ENCODE assay signal across 15 cellular contexts in the genomic region with DNA sequence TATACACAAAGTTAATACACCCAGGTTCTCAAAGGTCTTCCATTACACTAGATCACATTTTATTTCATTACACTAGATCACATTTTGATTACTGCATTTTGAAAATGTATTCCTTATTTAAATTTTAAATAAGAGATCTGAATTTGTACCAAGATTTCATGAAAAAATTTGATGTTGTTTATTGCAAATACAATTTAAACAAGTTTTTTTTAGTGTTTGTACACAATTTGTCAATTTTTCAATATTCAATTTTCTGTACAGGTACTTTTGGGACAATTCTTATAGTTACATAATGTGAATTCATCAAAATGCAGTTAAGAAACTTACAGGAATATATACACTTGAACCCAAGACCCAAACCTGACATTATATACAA.
"Had no signal": no experiment of that assay in that cellular context is flagged by ENCODE, and none has a peak within 500 bp of the region (broad histone marks: within the 10 kb centered on the region; RNA-seq: fewer than 3 reads in every experiment).

No MANE protein-coding gene starts in this region.

- H3K27me3 Mint-ChIP-seq: activated CD4-positive, alpha-beta memory T cell treated with anti-CD3 and anti-CD28 coated beads, Interleukin-2, amount 10 ng/mL, durations not matched to agents 7 days and 5 days; activated CD4-positive, alpha-beta T cell treated with anti-CD3 and anti-CD28 coated beads for 36 hours; activated T-helper 17 cell treated with anti-CD3 and anti-CD28 coated beads, Interleukin-2, amount 50 U/mL, for 72 hours; central memory CD8-positive, alpha-beta T cell; effector memory CD8-positive, alpha-beta T cell; naive thymus-derived CD8-positive, alpha-beta T cell; stimulated activated naive CD8-positive, alpha-beta T cell treated with anti-CD3 and anti-CD28 coated beads, Interleukin-15, Interleukin-2, amounts not matched to agents 100 ng/mL and 50 ng/mL, for 24 hours had no signal

- H3K27me3 ChIP-seq: body of pancreas had no signal

- H3K27ac ChIP-seq: VCaP had no signal

- H3K9me3 Mint-ChIP-seq: activated CD4-positive, alpha-beta memory T cell treated with anti-CD3 and anti-CD28 coated beads, Interleukin-2, amount 10 ng/mL, durations not matched to agents 7 days and 5 days; activated naive CD4-positive, alpha-beta T cell treated with anti-CD3 and anti-CD28 coated beads, Interleukin-2, amount 10 ng/mL, durations not matched to agents 7 days and 5 days; activated T-helper 17 cell treated with anti-CD3 and anti-CD28 coated beads, Interleukin-2, amount 50 U/mL, for 72 hours; central memory CD8-positive, alpha-beta T cell; effector memory CD8-positive, alpha-beta T cell; naive thymus-derived CD8-positive, alpha-beta T cell; stimulated activated naive CD8-positive, alpha-beta T cell treated with anti-CD3 and anti-CD28 coated beads, Interleukin-15, Interleukin-2, amounts not matched to agents 100 ng/mL and 50 ng/mL, for 24 hours had no signal

- DNase-seq: activated CD4-positive, alpha-beta memory T cell treated with anti-CD3 and anti-CD28 coated beads, Interleukin-2, amount 10 ng/mL, durations not matched to agents 7 days and 5 days; activated CD4-positive, alpha-beta T cell treated with anti-CD3 and anti-CD28 coated beads for 36 hours; activated naive CD4-positive, alpha-beta T cell treated with anti-CD3 and anti-CD28 coated beads, Interleukin-2, amount 10 ng/mL, durations not matched to agents 7 days and 5 days; body of pancreas; effector memory CD8-positive, alpha-beta T cell; erythroblast; naive thymus-derived CD8-positive, alpha-beta T cell; stimulated activated CD4-positive, alpha-beta T cell treated with anti-CD3 and anti-CD28 coated beads, Interleukin-4, amount 100 ng/mL, for 1 hour; stimulated activated CD8-positive, alpha-beta memory T cell treated with anti-CD3 and anti-CD28 coated beads, Interleukin-4, amount 100 ng/mL, for 48 hours; T-helper 9 cell had no signal

- ATAC-seq: activated T-helper 17 cell treated with anti-CD3 and anti-CD28 coated beads, Interleukin-2, amount 50 U/mL, for 72 hours; effector memory CD8-positive, alpha-beta T cell; naive thymus-derived CD8-positive, alpha-beta T cell had no signal

- H3K9me3 ChIP-seq: body of pancreas had no signal

- H3K27ac Mint-ChIP-seq: activated CD4-positive, alpha-beta memory T cell treated with anti-CD3 and anti-CD28 coated beads, Interleukin-2, amount 10 ng/mL, durations not matched to agents 7 days and 5 days; activated naive CD4-positive, alpha-beta T cell treated with anti-CD3 and anti-CD28 coated beads, Interleukin-2, amount 10 ng/mL, durations not matched to agents 7 days and 5 days; activated T-helper 17 cell treated with anti-CD3 and anti-CD28 coated beads, Interleukin-2, amount 50 U/mL, for 72 hours; stimulated activated naive CD8-positive, alpha-beta T cell treated with anti-CD3 and anti-CD28 coated beads, Interleukin-15, Interleukin-2, amounts not matched to agents 100 ng/mL and 50 ng/mL, for 24 hours had no signal

- H3K4me3 Mint-ChIP-seq: activated CD4-positive, alpha-beta memory T cell treated with anti-CD3 and anti-CD28 coated beads, Interleukin-2, amount 10 ng/mL, durations not matched to agents 7 days and 5 days; activated CD4-positive, alpha-beta T cell treated with anti-CD3 and anti-CD28 coated beads for 36 hours; activated naive CD4-positive, alpha-beta T cell treated with anti-CD3 and anti-CD28 coated beads, Interleukin-2, amount 10 ng/mL, durations not matched to agents 7 days and 5 days; activated T-helper 17 cell treated with anti-CD3 and anti-CD28 coated beads, Interleukin-2, amount 50 U/mL, for 72 hours; central memory CD8-positive, alpha-beta T cell; effector memory CD8-positive, alpha-beta T cell; naive thymus-derived CD8-positive, alpha-beta T cell; stimulated activated naive CD8-positive, alpha-beta T cell treated with anti-CD3 and anti-CD28 coated beads, Interleukin-15, Interleukin-2, amounts not matched to agents 100 ng/mL and 50 ng/mL, for 24 hours had no signal

- H3K4me3 ChIP-seq: body of pancreas, lung had no signal
